In the genomic region with DNA sequence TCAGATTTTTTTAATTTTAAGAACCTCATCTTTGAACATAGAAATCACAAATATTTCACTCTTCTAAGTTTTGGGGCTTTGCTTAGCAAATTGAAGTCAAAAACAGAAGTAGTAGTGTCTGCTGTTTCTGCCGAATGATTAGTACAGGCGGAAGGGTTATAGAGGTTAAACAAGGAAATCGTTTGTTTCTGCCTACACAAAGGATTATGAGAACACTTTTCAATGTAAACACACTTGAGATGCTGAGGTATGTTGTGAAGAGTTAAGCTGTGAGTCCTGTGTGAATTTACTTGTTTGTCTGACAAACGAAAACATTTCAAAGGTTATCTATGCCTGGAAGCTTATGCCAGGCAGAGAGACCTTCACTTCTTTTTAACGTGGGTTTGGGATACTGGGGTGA, we compare ENCODE assay signal across 22 cellular contexts.
A peak's percentile ranks its signal among the peaks of the same experiment; 100 is the strongest.
DNase-seq lines count a peak whose midpoint lies in the region; ATAC-seq, FAIRE-seq and TF ChIP-seq lines count a peak whose summit lies in the region.
"Had no signal": no experiment of that assay in that cellular context is flagged by ENCODE, and none has a peak within 500 bp of the region (broad histone marks: within the 10 kb centered on the region; RNA-seq: fewer than 3 reads in every experiment).

No MANE protein-coding gene starts in this region.

- H3K36me3 ChIP-seq in GM12878 (ENCODE audit: control insufficient read depth in 2 of 2, insufficient read depth in 2 of 2, low read length in 1 of 2) = no peaks in the 10 kb centered on the region
- H3K36me3 ChIP-seq: adrenal gland, ovary, spleen, upper lobe of right lung had no signal

- no peak for TF ChIP-seq POLR2A in GM12878 (IDR thresholded peaks at IDR 0.05; ENCODE audit: low read depth, low read length)

- no peak overlapping the region for H3K9ac ChIP-seq in GM12878 (ENCODE audit: control insufficient read depth, insufficient read depth, low read length)

- no peak overlapping the region for H3K4me3 Mint-ChIP-seq in nephron progenitor cell
- H3K4me3 Mint-ChIP-seq: activated B cell treated with CpG ODN at 0.5 μM for 24 hours; activated naive CD4-positive, alpha-beta T cell treated with anti-CD3 and anti-CD28 coated beads for 36 hours; activated T-helper 1 cell treated with anti-CD3 and anti-CD28 coated beads, Interleukin-12 subunit alpha, Interleukin-12 subunit beta, Interleukin-2, Interleukin-4 antibody, amounts not matched to agents 30 ng/mL and 10 ng/mL and 1 ng/mL, durations not matched to agents 14 hours and 24 hours and 36 hours; natural killer cell; T-helper 2 cell treated with Interferon-gamma antibody and Interleukin-4, amounts not matched to agents 5 μg/mL and 100 μg/mL, for 36 hours had no signal

- H3K79me2 ChIP-seq in GM12878 (ENCODE audit: control insufficient read depth, insufficient read depth, low read length) = no peaks in the 10 kb centered on the region

- SMC1A ChIA-PET in GM12878 (lab: Charles Lee; ENCODE audit: uncharacterized antibody, unreplicated experiment) = interaction anchor here (0.9 to 1.3 kb wide), 4 partner anchors 9 to 1457 kb away, joined by 3 to 6 read pairs (median 4); no protein-coding TSS in a partner anchor

- POLR2A ChIA-PET in GM12878 (lab: Charles Lee) = no interaction called here

- H4K20me1 ChIP-seq in GM12878 (ENCODE audit: control insufficient read depth, insufficient read depth) = no peaks in the 10 kb centered on the region

- DNase-seq in DMS53 treated with DMSO at 0.1 percent for 48 hours (lab: John Stamatoyannopoulos, UW; ENCODE audit: unreplicated experiment) = peak; percentile 85
- peak; percentile 44 for DNase-seq in NCI-H2029 (lab: John Stamatoyannopoulos, UW)
- no peak for DNase-seq in GM12878 (ENCODE audit: low read depth, low spot score)
- no peak for DNase-seq in nephron progenitor cell
- no peak for DNase-seq in NCI-H2107 (lab: John Stamatoyannopoulos, UW)
- DNase-seq in AG20443 (ENCODE audit: low spot score) = no peak
- DNase-seq: activated B cell treated with CpG ODN at 0.5 μM for 24 hours; activated CD4-positive, alpha-beta T cell treated with anti-CD3 and anti-CD28 coated beads, Interleukin-2, amount 50 U/mL, for 48 hours; activated CD8-positive, alpha-beta memory T cell treated with anti-CD3 and anti-CD28 coated beads, Interleukin-2, amount 50 U/mL, for 4 hours; activated naive CD4-positive, alpha-beta T cell treated with anti-CD3 and anti-CD28 coated beads for 36 hours; adrenal gland; body of pancreas; islet precursor cell; left ventricle myocardium superior; natural killer cell; ovary; spleen; upper lobe of right lung had no signal

- ATAC-seq in GM12878 (no peak), SK-N-SH treated with all-trans-retinoic acid at 6 μM for 48 hours (no peak)
- ATAC-seq: body of pancreas, natural killer cell had no signal

- H3K4me2 ChIP-seq in GM12878 (ENCODE audit: control insufficient read depth, insufficient read depth) = no peak overlapping the region

- RAD21 ChIA-PET in GM12878 (lab: Charles Lee; ENCODE audit: unreplicated experiment) = no interaction called here

- no TSS peak for BruUV-seq in GM12878 (replicated peaks; lab: Mats Ljungman, UMichigan)

- peaks cover 3% of the 10 kb centered on the region for H3K9me3 Mint-ChIP-seq in nephron progenitor cell
- H3K9me3 Mint-ChIP-seq: activated B cell treated with CpG ODN at 0.5 μM for 24 hours; activated naive CD4-positive, alpha-beta T cell treated with anti-CD3 and anti-CD28 coated beads for 36 hours; activated T-helper 1 cell treated with anti-CD3 and anti-CD28 coated beads, Interleukin-12 subunit alpha, Interleukin-12 subunit beta, Interleukin-2, Interleukin-4 antibody, amounts not matched to agents 30 ng/mL and 10 ng/mL and 1 ng/mL, durations not matched to agents 14 hours and 24 hours and 36 hours; T-helper 2 cell treated with Interferon-gamma antibody and Interleukin-4, amounts not matched to agents 5 μg/mL and 100 μg/mL, for 36 hours had no signal

- H3K27ac ChIP-seq in GM12878 (ENCODE audit: control insufficient read depth, insufficient read depth) = no peak overlapping the region
- H3K27ac ChIP-seq: adrenal gland, body of pancreas, C4-2B, ovary, spleen, upper lobe of right lung had no signal

- peak; percentile 49 for FAIRE-seq in GM12878 (lab: Jason Lieb, UNC)

- no peak overlapping the region; the same call in 1 of the 2 replicates for H2AFZ ChIP-seq in GM12878 (ENCODE audit: control insufficient read depth, low read depth, low read length)

- TF ChIP-seq CTCF in GM12878 (IDR thresholded peaks at IDR 0.05 in 2 of 3, conservative IDR thresholded peaks at IDR 0.05 in 1 of 3; ENCODE audit: control insufficient read depth in 2 of 3, extremely low read depth in 1 of 3, insufficient read depth in 1 of 3, low read depth in 3 of 3, low read length in 3 of 3) (no peak), nephron progenitor cell (IDR thresholded peaks at IDR 0.05) (no peak)

- no peak overlapping the region for H3K4me3 ChIP-seq in GM12878
- H3K4me3 ChIP-seq: adrenal gland, body of pancreas, ovary, spleen, upper lobe of right lung had no signal

- TF ChIP-seq EP300 in GM12878 (IDR thresholded peaks at IDR 0.05; ENCODE audit: borderline replicate concordance in 1 of 2, control insufficient read depth in 1 of 2, low read depth in 2 of 2, low read length in 2 of 2) = no peak

- peaks cover 7% of the 10 kb centered on the region for H3K36me3 Mint-ChIP-seq in nephron progenitor cell (ENCODE audit: low read depth)
- H3K36me3 Mint-ChIP-seq: natural killer cell had no signal

- 23% methylated on average over 5 of the region's 5 CpGs for whole genome bisulfite sequencing in GM12878 (ENCODE audit: insufficient coverage, insufficient replicate concordance, low lambda C conversion rate, missing lambda C conversion rate)

- peaks cover 19% of the 10 kb centered on the region for H3K4me1 Mint-ChIP-seq in nephron progenitor cell
- H3K4me1 Mint-ChIP-seq: natural killer cell had no signal

- peaks cover 8% of the 10 kb centered on the region for H3K27me3 Mint-ChIP-seq in nephron progenitor cell (ENCODE audit: low read depth, poor library complexity)

- H3K9me3 ChIP-seq in GM12878 (replicated peaks; ENCODE audit: control insufficient read depth, insufficient read depth, low read length) = no peaks in the 10 kb centered on the region
- H3K9me3 ChIP-seq: adrenal gland, body of pancreas, ovary, spleen, upper lobe of right lung had no signal

- no peaks in the 10 kb centered on the region for H3K4me1 ChIP-seq in GM12878 (ENCODE audit: control insufficient read depth, insufficient read depth, low read length)
- H3K4me1 ChIP-seq: adrenal gland had no signal

- H3K27me3 ChIP-seq in GM12878 (replicated peaks in 1 of 2; ENCODE audit: control insufficient read depth in 2 of 2, insufficient read depth in 2 of 2, low read length in 1 of 2) = no peaks in the 10 kb centered on the region
- H3K27me3 ChIP-seq: adrenal gland, body of pancreas, ovary, spleen, upper lobe of right lung had no signal

- H3K27ac Mint-ChIP-seq in nephron progenitor cell = peak overlapping the region; percentile 44
- H3K27ac Mint-ChIP-seq: activated B cell treated with CpG ODN at 0.5 μM for 24 hours; activated naive CD4-positive, alpha-beta T cell treated with anti-CD3 and anti-CD28 coated beads for 36 hours; activated T-helper 1 cell treated with anti-CD3 and anti-CD28 coated beads, Interleukin-12 subunit alpha, Interleukin-12 subunit beta, Interleukin-2, Interleukin-4 antibody, amounts not matched to agents 30 ng/mL and 10 ng/mL and 1 ng/mL, durations not matched to agents 14 hours and 24 hours and 36 hours; natural killer cell; T-helper 2 cell treated with Interferon-gamma antibody and Interleukin-4, amounts not matched to agents 5 μg/mL and 100 μg/mL, for 36 hours had no signal

- CTCF ChIA-PET in GM12878 (lab: Yijun Ruan, JAX) = no interaction called here

- intact Hi-C loops in GM12878 (cut with micrococcal nuclease; ENCODE audit: unreplicated experiment) = loop anchor here (5.0 to 10.0 kb wide), 4 partner anchors 203 to 1457 kb away; a partner anchor contains a TSS

- TF ChIP-seq RAD21 in GM12878 (IDR thresholded peaks at IDR 0.05; ENCODE audit: insufficient read depth, low read depth, low read length) = no peak

- in situ Hi-C loops in GM12878 (cut with MboI) = no loop called here

TF ChIP-seq in GM12878, 131 proteins besides CTCF, POLR2A, EP300 and RAD21:
- TF ChIP-seq RB1 (IDR thresholded peaks at IDR 0.05; ENCODE audit: borderline replicate concordance) (no peak), CBFB (IDR thresholded peaks at IDR 0.05; ENCODE audit: low read depth) (no peak)

TF ChIP-seq in SK-N-SH treated with all-trans-retinoic acid at 6 μM for 48 hours, 23 proteins besides CTCF, POLR2A, EP300 and RAD21 (continues in another document):
- no peak for TF ChIP-seq RARB (CRISPR knock-in tag; IDR thresholded peaks at IDR 0.05)
- no peak for TF ChIP-seq BACH2 (CRISPR knock-in tag; IDR thresholded peaks at IDR 0.05; ENCODE audit: borderline replicate concordance)
- TF ChIP-seq ZFP3 (CRISPR knock-in tag; IDR thresholded peaks at IDR 0.05) = no peak
- TF ChIP-seq GLIS3 (CRISPR knock-in tag; IDR thresholded peaks at IDR 0.05) = no peak
- TF ChIP-seq, protein P1, sequence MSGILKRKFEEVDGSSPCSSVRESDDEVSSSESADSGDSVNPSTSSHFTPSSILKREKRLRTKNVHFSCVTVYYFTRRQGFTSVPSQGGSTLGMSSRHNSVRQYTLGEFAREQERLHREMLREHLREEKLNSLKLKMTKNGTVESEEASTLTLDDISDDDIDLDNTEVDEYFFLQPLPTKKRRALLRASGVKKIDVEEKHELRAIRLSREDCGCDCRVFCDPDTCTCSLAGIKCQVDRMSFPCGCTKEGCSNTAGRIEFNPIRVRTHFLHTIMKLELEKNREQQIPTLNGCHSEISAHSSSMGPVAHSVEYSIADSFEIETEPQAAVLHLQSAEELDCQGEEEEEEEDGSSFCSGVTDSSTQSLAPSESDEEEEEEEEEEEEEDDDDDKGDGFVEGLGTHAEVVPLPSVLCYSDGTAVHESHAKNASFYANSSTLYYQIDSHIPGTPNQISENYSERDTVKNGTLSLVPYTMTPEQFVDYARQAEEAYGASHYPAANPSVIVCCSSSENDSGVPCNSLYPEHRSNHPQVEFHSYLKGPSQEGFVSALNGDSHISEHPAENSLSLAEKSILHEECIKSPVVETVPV (CRISPR knock-in tag; IDR thresholded peaks at IDR 0.05) = no peak
- TF ChIP-seq ISL1 (CRISPR knock-in tag; IDR thresholded peaks at IDR 0.05) = no peak
- TF ChIP-seq OSR1 (CRISPR knock-in tag; IDR thresholded peaks at IDR 0.05) = no peak

Comparison
In these comparisons a context has a peak if more than half of its experiments do, and no peak if none do; other contexts are left out.
1. DNase-seq: peak in DMS53 treated with DMSO at 0.1 percent for 48 hours (single experiment) and NCI-H2029 (single experiment); none in GM12878 (single experiment), nephron progenitor cell (single experiment), NCI-H2107 (single experiment) and AG20443 (single experiment).